Comparison of ENCODE assay signal across 13 cellular contexts in genomic region chr2:24722141-24722790, GRCh38.
DNase-seq lines count a peak whose midpoint lies in the region; FAIRE-seq and TF ChIP-seq lines count a peak whose summit lies in the region.
"Had no signal": no experiment of that assay in that cellular context is flagged by ENCODE, and none has a peak within 500 bp of the region (broad histone marks: within the 10 kb centered on the region; RNA-seq: fewer than 3 reads in every experiment).

No MANE protein-coding gene starts in this region.

- 85 to 94% methylated on average over 3 of the region's 3 CpGs for WGBS in sigmoid colon, 2 donors

- no peak for TF ChIP-seq EP300 in sigmoid colon (IDR thresholded peaks at IDR 0.05)

- TF ChIP-seq CTCF in glutamatergic neuron (IDR thresholded peaks at IDR 0.05; ENCODE audit: partially characterized antibody, unreplicated experiment) (no peak), sigmoid colon (IDR thresholded peaks at IDR 0.05) (no peak), CD14-positive monocyte (IDR thresholded peaks at IDR 0.05) (no peak)

- H3K4me1 Mint-ChIP-seq in glutamatergic neuron (ENCODE audit: low read depth, unreplicated experiment) (peaks cover 40% of the 10 kb centered on the region), CD14-positive monocyte (no peaks in the 10 kb centered on the region)

- H3K4me1 ChIP-seq in sigmoid colon, result peaks cover 0 to 27% (median 17%) of the 10 kb centered on the region in 4 donors

- H3K27me3 ChIP-seq in sigmoid colon, result no peaks in the 10 kb centered on the region
- H3K27me3 ChIP-seq: brain microvascular endothelial cell had no signal

- in situ Hi-C loops in ACHN (cut with HindIII; ENCODE audit: low pct_ligation_motif_present, low pct_unique_long_range_greater_than_20kb, low sequenced_read_pairs), result no loop called here

- H3K9me3 ChIP-seq in sigmoid colon, result no peaks in the 10 kb centered on the region

- H3K36me3 Mint-ChIP-seq in glutamatergic neuron (ENCODE audit: unreplicated experiment), result no peaks in the 10 kb centered on the region
- peaks cover 47 to 55% of the 10 kb centered on the region in 2 donors for H3K36me3 Mint-ChIP-seq in CD14-positive monocyte

- H3K27ac Mint-ChIP-seq in glutamatergic neuron (ENCODE audit: unreplicated experiment), result peak overlapping the region; percentile 93
- H3K27ac Mint-ChIP-seq in CD14-positive monocyte, result no peak overlapping the region

- H3K4me3 ChIP-seq in sigmoid colon, result no peak overlapping the region
- H3K4me3 ChIP-seq: PC-9 had no signal

- DNase-seq in ACHN (peak; percentile 53), glutamatergic neuron (no peak), sigmoid colon (no peak), CD14-positive monocyte (ENCODE audit: low spot score) (no peak), hippocampal formation (lab: John Stamatoyannopoulos, UW) (no peak)
- DNase-seq in activated CD4-positive, alpha-beta T cell treated with anti-CD3 and anti-CD28 coated beads, Interleukin-2, amount 50 U/mL, for 4 hours, result no peak
- no peak for DNase-seq in activated naive CD4-positive, alpha-beta T cell treated with Interleukin-2 at 50 U/mL for 16 hours
- DNase-seq: activated CD4-positive, alpha-beta T cell treated with anti-CD3 and anti-CD28 coated beads for 1 hour; activated T-cell treated with anti-CD3 and anti-CD28 coated beads, Interleukin-2, amount 50 U/mL, for 4 hours had no signal

- H3K27me3 Mint-ChIP-seq in glutamatergic neuron (ENCODE audit: unreplicated experiment), result peaks cover 5% of the 10 kb centered on the region
- no peaks in the 10 kb centered on the region for H3K27me3 Mint-ChIP-seq in CD14-positive monocyte (ENCODE audit: low read depth in 3 of 3)

- peak overlapping the region; percentile 73 for H3K4me3 Mint-ChIP-seq in glutamatergic neuron (ENCODE audit: unreplicated experiment)
- no peak overlapping the region for H3K4me3 Mint-ChIP-seq in CD14-positive monocyte
- H3K4me3 Mint-ChIP-seq: activated T-cell treated with anti-CD3 and anti-CD28 coated beads, Interleukin-2, amount 50 U/mL, for 4 hours had no signal

- peak; percentile 17 for FAIRE-seq in TTC549 (lab: Jason Lieb, UNC)
- FAIRE-seq: small intestine had no signal

- peaks cover 8% of the 10 kb centered on the region for H3K9me3 Mint-ChIP-seq in glutamatergic neuron (ENCODE audit: unreplicated experiment)
- no peaks in the 10 kb centered on the region for H3K9me3 Mint-ChIP-seq in CD14-positive monocyte
- H3K9me3 Mint-ChIP-seq: activated T-cell treated with anti-CD3 and anti-CD28 coated beads, Interleukin-2, amount 50 U/mL, for 4 hours had no signal

- intact Hi-C loops in sigmoid colon (cut with DNase I), result loop anchor here (10.0 kb wide), 1 partner anchor 227 kb away; the partner anchor contains the start of gene NCOA1
- intact Hi-C loops in CD14-positive monocyte (cut with micrococcal nuclease), result no loop called here

- peak overlapping the region in 3 of 4 donors; percentile 47 to 57 (median 49) for H3K27ac ChIP-seq in sigmoid colon
- H3K27ac ChIP-seq: brain microvascular endothelial cell, PC-9 had no signal

- H3K36me3 ChIP-seq in sigmoid colon, result peaks cover 0 to 16% (median 5%) of the 10 kb centered on the region in 4 donors
- H3K36me3 ChIP-seq: brain microvascular endothelial cell had no signal

- no peak for TF ChIP-seq POLR2A in sigmoid colon (IDR thresholded peaks at IDR 0.05)
